13 cellular contexts compared by ENCODE assay signal in the genomic region with DNA sequence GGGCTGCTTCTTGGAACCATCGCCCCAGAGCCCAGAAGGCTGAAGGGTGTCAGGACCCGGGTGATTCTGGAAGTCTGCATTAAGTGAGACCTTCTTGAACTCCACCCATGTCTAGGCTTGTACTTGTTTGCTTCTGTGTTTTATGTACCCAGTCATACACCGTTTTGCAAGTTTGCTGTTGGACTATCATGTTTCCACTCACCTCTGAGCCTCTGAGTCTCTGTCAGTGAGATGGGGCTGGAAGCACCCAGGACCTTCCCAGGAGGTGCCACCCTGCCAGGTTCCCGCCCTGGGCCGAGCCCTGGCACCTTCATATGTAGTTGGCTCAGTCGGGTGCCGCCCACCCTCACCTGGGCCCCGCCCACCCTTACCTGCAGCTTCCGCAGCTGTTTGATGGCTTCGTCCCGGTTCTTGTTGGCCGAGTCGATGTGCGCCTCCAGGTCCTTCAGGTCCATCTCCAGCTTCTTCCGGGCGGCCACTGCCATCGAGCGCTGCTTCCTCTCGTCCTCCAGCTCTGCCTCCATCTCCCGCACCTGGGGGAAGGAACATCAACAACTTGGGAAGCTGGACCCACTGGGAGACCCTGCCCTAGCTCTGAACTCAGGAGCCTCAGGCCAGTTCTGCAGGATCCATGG. TPM values are rescaled to one million over a fixed set of nuclear protein-coding genes. Genes with fewer than 3 reads are reported as not detected.
DNase-seq lines count a peak whose midpoint lies in the region; ATAC-seq and TF ChIP-seq lines count a peak whose summit lies in the region.
"Had no signal": no experiment of that assay in that cellular context is flagged by ENCODE, and none has a peak within 500 bp of the region (broad histone marks: within the 10 kb centered on the region; RNA-seq: fewer than 3 reads in every experiment).

No MANE protein-coding gene starts in this region.

- no peaks in the 10 kb centered on the region for H3K9me3 Mint-ChIP-seq in activated naive CD4-positive, alpha-beta T cell treated with anti-CD3 and anti-CD28 coated beads, Interleukin-2, amount 50 U/mL, for 72 hours
- H3K9me3 Mint-ChIP-seq in T-cell: no peaks in the 10 kb centered on the region
- H3K9me3 Mint-ChIP-seq in glutamatergic neuron (ENCODE audit: unreplicated experiment): peaks cover 11% of the 10 kb centered on the region
- H3K9me3 Mint-ChIP-seq in stimulated activated naive B cell treated with anti-CD40 and anti-IgM and Interleukin-4, amounts not matched to agents 10 μg/mL and 1 μg/mL and 100 μg/mL, for 72 hours: no peaks in the 10 kb centered on the region
- H3K9me3 Mint-ChIP-seq: activated T-helper 2 cell treated with anti-CD3 and anti-CD28 coated beads, Interferon-gamma antibody, Interleukin-2, Interleukin-4, amounts not matched to agents 10 μg/mL and 5 μg/mL and 100 μg/mL, durations not matched to agents 14 hours and 24 hours and 36 hours had no signal

- POLR2A ChIA-PET in T-cell (lab: Charles Lee): interaction anchor here in 1 of 2 donors (1.0 kb wide), 1 partner anchor 10 kb away, joined by 3 read pairs; no protein-coding TSS in a partner anchor

- H3K27ac Mint-ChIP-seq in activated naive CD4-positive, alpha-beta T cell treated with anti-CD3 and anti-CD28 coated beads, Interleukin-2, amount 50 U/mL, for 72 hours: peak overlapping the region; percentile 85 to 97
- H3K27ac Mint-ChIP-seq in T-cell: peak overlapping the region; percentile 76 to 90
- H3K27ac Mint-ChIP-seq in glutamatergic neuron (ENCODE audit: unreplicated experiment): peak overlapping the region; percentile 22
- peak overlapping the region; percentile 84 for H3K27ac Mint-ChIP-seq in stimulated activated naive B cell treated with anti-CD40 and anti-IgM and Interleukin-4, amounts not matched to agents 10 μg/mL and 1 μg/mL and 100 μg/mL, for 72 hours

- DNase-seq in activated naive CD4-positive, alpha-beta T cell treated with anti-CD3 and anti-CD28 coated beads, Interleukin-2, amount 50 U/mL, for 72 hours (ENCODE audit: low spot score in 2 of 2): no peak
- DNase-seq in activated naive CD4-positive, alpha-beta T cell treated with Interleukin-2 at 50 U/mL for 16 hours: no peak
- DNase-seq in T-cell: no peak
- no peak for DNase-seq in glutamatergic neuron
- DNase-seq in stimulated activated naive B cell treated with anti-CD40 and anti-IgM and Interleukin-4, amounts not matched to agents 10 μg/mL and 1 μg/mL and 100 μg/mL, for 72 hours: no peak
- DNase-seq in cerebellar nuclear complex (lab: John Stamatoyannopoulos, UW): no peak
- no peak for DNase-seq in NOMO-1 (lab: John Stamatoyannopoulos, UW; ENCODE audit: unreplicated experiment in 2 of 2)
- DNase-seq in putamen (ENCODE audit: low spot score): no peak
- DNase-seq: activated CD4-positive, alpha-beta T cell treated with anti-CD3 and anti-CD28 coated beads for 1 hour; AML-193; MV-4-11; NCI-H345 had no signal

- peak overlapping the region in 1 of 3 donors; percentile 83 for H3K4me3 Mint-ChIP-seq in T-cell
- no peak overlapping the region for H3K4me3 Mint-ChIP-seq in glutamatergic neuron (ENCODE audit: unreplicated experiment)
- peak overlapping the region in 1 of 2 donors; percentile 8 for H3K4me3 Mint-ChIP-seq in stimulated activated naive B cell treated with anti-CD40 and anti-IgM and Interleukin-4, amounts not matched to agents 10 μg/mL and 1 μg/mL and 100 μg/mL, for 72 hours

- H3K4me1 Mint-ChIP-seq in T-cell (peaks cover 47 to 56% (median 53%) of the 10 kb centered on the region in 3 donors), glutamatergic neuron (ENCODE audit: low read depth, unreplicated experiment) (peaks cover 2% of the 10 kb centered on the region)
- H3K4me1 Mint-ChIP-seq in stimulated activated naive B cell treated with anti-CD40 and anti-IgM and Interleukin-4, amounts not matched to agents 10 μg/mL and 1 μg/mL and 100 μg/mL, for 72 hours: peaks cover 11 to 20% of the 10 kb centered on the region in 2 donors

- TF ChIP-seq CTCF in glutamatergic neuron (IDR thresholded peaks at IDR 0.05; ENCODE audit: partially characterized antibody, unreplicated experiment): no peak

- H3K27me3 Mint-ChIP-seq in T-cell: no peaks in the 10 kb centered on the region
- H3K27me3 Mint-ChIP-seq in glutamatergic neuron (ENCODE audit: unreplicated experiment): peaks cover 4% of the 10 kb centered on the region
- H3K27me3 Mint-ChIP-seq in stimulated activated naive B cell treated with anti-CD40 and anti-IgM and Interleukin-4, amounts not matched to agents 10 μg/mL and 1 μg/mL and 100 μg/mL, for 72 hours: no peaks in the 10 kb centered on the region

- CTCF ChIA-PET in T-cell (lab: Charles Lee): no interaction called here

- peaks cover 29 to 46% of the 10 kb centered on the region in 2 donors for H3K36me3 Mint-ChIP-seq in activated naive CD4-positive, alpha-beta T cell treated with anti-CD3 and anti-CD28 coated beads, Interleukin-2, amount 50 U/mL, for 72 hours
- H3K36me3 Mint-ChIP-seq in T-cell (peaks cover 72% of the 10 kb centered on the region), glutamatergic neuron (ENCODE audit: unreplicated experiment) (peaks cover 16% of the 10 kb centered on the region)
- peaks cover 53 to 72% of the 10 kb centered on the region in 2 donors for H3K36me3 Mint-ChIP-seq in stimulated activated naive B cell treated with anti-CD40 and anti-IgM and Interleukin-4, amounts not matched to agents 10 μg/mL and 1 μg/mL and 100 μg/mL, for 72 hours

- ATAC-seq in activated naive CD4-positive, alpha-beta T cell treated with anti-CD3 and anti-CD28 coated beads, Interleukin-2, amount 50 U/mL, for 72 hours: no peak
- no peak for ATAC-seq in T-cell (replicated peaks in 1 of 4)
- no peak for ATAC-seq in stimulated activated naive B cell treated with anti-CD40 and anti-IgM and Interleukin-4, amounts not matched to agents 10 μg/mL and 1 μg/mL and 100 μg/mL, for 72 hours (replicated peaks)

RNA-seq across cellular contexts. Expression of gene APOL1, which starts 35.1 kb away (rescaled TPM):
- 10 to 100 TPM; 27.2 to 40.5 TPM for total RNA-seq in activated naive CD4-positive, alpha-beta T cell treated with anti-CD3 and anti-CD28 coated beads, Interleukin-2, amount 50 U/mL, for 72 hours
- total RNA-seq in T-cell (10 to 100 TPM; 15.7 to 29.5 (median 19.8) TPM), glutamatergic neuron (ENCODE audit: unreplicated experiment) (not detected)

RNA-seq across cellular contexts. Expression of gene APOL2, which starts 48.7 kb away (rescaled TPM):
- 10 to 100 TPM; 51.3 to 68.6 TPM for total RNA-seq in activated naive CD4-positive, alpha-beta T cell treated with anti-CD3 and anti-CD28 coated beads, Interleukin-2, amount 50 U/mL, for 72 hours
- total RNA-seq in T-cell: 10 to 100 TPM; 38.3 to 80.7 (median 70.6) TPM
- not detected for total RNA-seq in glutamatergic neuron (ENCODE audit: unreplicated experiment)

Comparison
In these comparisons a context has a peak if more than half of its experiments do, and no peak if none do; other contexts are left out.
1. H3K27ac Mint-ChIP-seq: peak in every context shown above with its lines; median percentile 91 in activated naive CD4-positive, alpha-beta T cell treated with anti-CD3 and anti-CD28 coated beads, Interleukin-2, amount 50 U/mL, for 72 hours; 84 in stimulated activated naive B cell treated with anti-CD40 and anti-IgM and Interleukin-4, amounts not matched to agents 10 μg/mL and 1 μg/mL and 100 μg/mL, for 72 hours; 83 in T-cell; 22 in glutamatergic neuron.
2. RNA of gene APOL1, which starts 35.1 kb away (total RNA-seq): 27.2 to 40.5 TPM in activated naive CD4-positive, alpha-beta T cell treated with anti-CD3 and anti-CD28 coated beads, Interleukin-2, amount 50 U/mL, for 72 hours and 15.7 to 29.5 TPM in T-cell; not detected in glutamatergic neuron (single experiment); every median in the first group is over 10 times any median in the second.
3. RNA of gene APOL2, which starts 48.7 kb away (total RNA-seq): 38.3 to 80.7 TPM in T-cell and 51.3 to 68.6 TPM in activated naive CD4-positive, alpha-beta T cell treated with anti-CD3 and anti-CD28 coated beads, Interleukin-2, amount 50 U/mL, for 72 hours; not detected in glutamatergic neuron (single experiment); every median in the first group is over 10 times any median in the second.